Comparison of ENCODE assay signal across 15 cellular contexts in genomic region chr17:78475211-78475610, GRCh38.
"Had no signal": no experiment of that assay in that cellular context is flagged by ENCODE, and none has a peak within 500 bp of the region (broad histone marks: within the 10 kb centered on the region; RNA-seq: fewer than 3 reads in every experiment).

No MANE protein-coding gene starts in this region.

- H3K4me2 ChIP-seq: neural progenitor cell had no signal

- H3K4me3 ChIP-seq: dorsolateral prefrontal cortex, lung, neural progenitor cell, ovary, sigmoid colon, spleen, stomach, thoracic aorta had no signal

- H3K4me1 ChIP-seq: neural progenitor cell had no signal

- H3K9ac ChIP-seq: neural progenitor cell had no signal

- H3K9me3 ChIP-seq: ovary, sigmoid colon, spleen, stomach, thoracic aorta had no signal

- ATAC-seq: esophagus mucosa, left colon had no signal

- H2AFZ ChIP-seq: neural progenitor cell had no signal

- DNase-seq: activated CD4-positive, CD25-positive, alpha-beta regulatory T cell treated with anti-CD3 and anti-CD28 coated beads, Interleukin-2, amount 50 U/mL, for 72 hours; activated naive CD4-positive, alpha-beta T cell; activated T-cell treated with anti-CD3 and anti-CD28 coated beads for 4 hours; aorta; dorsolateral prefrontal cortex; left colon; midbrain; ovary; sigmoid colon; spleen had no signal

- H3K27me3 ChIP-seq: dorsolateral prefrontal cortex, neural progenitor cell, ovary had no signal

- H3K36me3 ChIP-seq: neural progenitor cell, ovary, sigmoid colon, spleen, stomach, thoracic aorta had no signal

- H3K27ac ChIP-seq: dorsolateral prefrontal cortex, neural progenitor cell, ovary, sigmoid colon, stomach, thoracic aorta had no signal
